In the genomic region with DNA sequence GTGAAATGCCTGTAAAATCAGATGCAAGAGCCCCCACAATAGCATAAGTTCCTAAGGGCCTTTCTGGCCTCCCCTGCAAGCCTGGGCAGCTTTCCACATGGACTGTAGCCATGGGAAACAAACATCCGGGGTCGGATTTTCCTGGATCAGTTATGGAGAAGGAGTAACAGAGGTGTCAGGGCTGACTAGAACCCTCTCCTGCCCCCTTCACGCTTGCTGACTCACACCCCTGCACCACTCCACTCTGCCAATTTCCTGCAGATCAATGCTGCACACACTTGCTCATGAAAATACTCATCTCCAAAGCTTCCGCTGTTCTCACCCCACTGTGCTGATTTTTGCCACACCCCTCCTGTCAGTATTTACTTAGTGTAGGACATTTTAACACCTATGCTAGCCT, we compare ENCODE assay signal across 2 cellular contexts.
TF ChIP-seq lines count a peak whose summit lies in the region.

No MANE protein-coding gene starts in this region.

TF ChIP-seq in HCT116, 20 proteins besides CTCF, POLR2A, EP300 and RAD21 (continued from another document):
- TF ChIP-seq, protein P1, sequence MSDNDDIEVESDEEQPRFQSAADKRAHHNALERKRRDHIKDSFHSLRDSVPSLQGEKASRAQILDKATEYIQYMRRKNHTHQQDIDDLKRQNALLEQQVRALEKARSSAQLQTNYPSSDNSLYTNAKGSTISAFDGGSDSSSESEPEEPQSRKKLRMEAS (IDR thresholded peaks at IDR 0.05), result 0 out of 2 replicates have a peak, but pooled peaks have one; percentile 44
- peak; percentile 45; the same call in 1 of the 2 replicates for TF ChIP-seq SP1 (IDR thresholded peaks at IDR 0.05; ENCODE audit: low read depth)
- no peak for TF ChIP-seq ZNF274 (IDR thresholded peaks at IDR 0.05; ENCODE audit: low read depth, low read length)
- no peak for TF ChIP-seq POLR2AphosphoS5 (IDR thresholded peaks at IDR 0.05; ENCODE audit: low read depth, low read length)
- TF ChIP-seq, protein P2, sequence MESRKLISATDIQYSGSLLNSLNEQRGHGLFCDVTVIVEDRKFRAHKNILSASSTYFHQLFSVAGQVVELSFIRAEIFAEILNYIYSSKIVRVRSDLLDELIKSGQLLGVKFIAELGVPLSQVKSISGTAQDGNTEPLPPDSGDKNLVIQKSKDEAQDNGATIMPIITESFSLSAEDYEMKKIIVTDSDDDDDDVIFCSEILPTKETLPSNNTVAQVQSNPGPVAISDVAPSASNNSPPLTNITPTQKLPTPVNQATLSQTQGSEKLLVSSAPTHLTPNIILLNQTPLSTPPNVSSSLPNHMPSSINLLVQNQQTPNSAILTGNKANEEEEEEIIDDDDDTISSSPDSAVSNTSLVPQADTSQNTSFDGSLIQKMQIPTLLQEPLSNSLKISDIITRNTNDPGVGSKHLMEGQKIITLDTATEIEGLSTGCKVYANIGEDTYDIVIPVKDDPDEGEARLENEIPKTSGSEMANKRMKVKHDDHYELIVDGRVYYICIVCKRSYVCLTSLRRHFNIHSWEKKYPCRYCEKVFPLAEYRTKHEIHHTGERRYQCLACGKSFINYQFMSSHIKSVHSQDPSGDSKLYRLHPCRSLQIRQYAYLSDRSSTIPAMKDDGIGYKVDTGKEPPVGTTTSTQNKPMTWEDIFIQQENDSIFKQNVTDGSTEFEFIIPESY (IDR thresholded peaks at IDR 0.05; ENCODE audit: extremely low read depth, insufficient replicate concordance, low read length), result no peak
- TF ChIP-seq FOSL1 (IDR thresholded peaks at IDR 0.05; ENCODE audit: low read depth), result peak; percentile 60
- TF ChIP-seq EGR1 (IDR thresholded peaks at IDR 0.05; ENCODE audit: low read depth), result no peak

TF ChIP-seq in SK-N-SH, 30 proteins besides CTCF, POLR2A, EP300 and RAD21 (continued from another document):
- TF ChIP-seq, protein P3, sequence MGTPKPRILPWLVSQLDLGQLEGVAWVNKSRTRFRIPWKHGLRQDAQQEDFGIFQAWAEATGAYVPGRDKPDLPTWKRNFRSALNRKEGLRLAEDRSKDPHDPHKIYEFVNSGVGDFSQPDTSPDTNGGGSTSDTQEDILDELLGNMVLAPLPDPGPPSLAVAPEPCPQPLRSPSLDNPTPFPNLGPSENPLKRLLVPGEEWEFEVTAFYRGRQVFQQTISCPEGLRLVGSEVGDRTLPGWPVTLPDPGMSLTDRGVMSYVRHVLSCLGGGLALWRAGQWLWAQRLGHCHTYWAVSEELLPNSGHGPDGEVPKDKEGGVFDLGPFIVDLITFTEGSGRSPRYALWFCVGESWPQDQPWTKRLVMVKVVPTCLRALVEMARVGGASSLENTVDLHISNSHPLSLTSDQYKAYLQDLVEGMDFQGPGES (IDR thresholded peaks at IDR 0.05; ENCODE audit: low read depth, low read length), result no peak
- TF ChIP-seq, protein P1 (IDR thresholded peaks at IDR 0.05; ENCODE audit: low read depth), result no peak
- TF ChIP-seq, protein P4, sequence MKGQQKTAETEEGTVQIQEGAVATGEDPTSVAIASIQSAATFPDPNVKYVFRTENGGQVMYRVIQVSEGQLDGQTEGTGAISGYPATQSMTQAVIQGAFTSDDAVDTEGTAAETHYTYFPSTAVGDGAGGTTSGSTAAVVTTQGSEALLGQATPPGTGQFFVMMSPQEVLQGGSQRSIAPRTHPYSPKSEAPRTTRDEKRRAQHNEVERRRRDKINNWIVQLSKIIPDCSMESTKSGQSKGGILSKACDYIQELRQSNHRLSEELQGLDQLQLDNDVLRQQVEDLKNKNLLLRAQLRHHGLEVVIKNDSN (IDR thresholded peaks at IDR 0.05; ENCODE audit: borderline replicate concordance, low read depth), result no peak
- TF ChIP-seq TCF12 (IDR thresholded peaks at IDR 0.05) (peak; percentile 34; the same call in 1 of the 2 replicates), FOSL2 (IDR thresholded peaks at IDR 0.05; ENCODE audit: borderline replicate concordance, low read depth) (peak; percentile 49; the same call in 1 of the 2 replicates)
- TF ChIP-seq, protein P2 (IDR thresholded peaks at IDR 0.05; ENCODE audit: borderline replicate concordance, low read depth), result no peak
TF ChIP-seq in SK-N-SH: peak in this region for 3.
